33 cellular contexts compared by ENCODE assay signal in the genomic region with DNA sequence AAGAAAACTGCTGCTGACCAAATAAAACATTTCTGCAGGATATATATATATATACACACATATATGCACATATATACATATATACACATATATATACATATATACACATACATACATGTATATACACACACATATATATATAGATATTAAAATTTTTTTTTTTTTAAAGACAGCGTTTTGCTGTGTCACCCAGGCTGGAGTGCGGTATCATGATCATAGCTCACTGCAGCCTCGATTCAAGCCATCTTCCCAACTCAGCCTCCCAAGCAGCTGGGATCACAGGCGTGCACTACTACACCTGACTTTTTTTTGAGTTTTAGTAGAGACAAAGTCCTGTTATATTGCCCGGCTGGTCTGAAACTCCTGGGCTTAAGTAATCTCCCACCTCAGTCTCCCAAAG.
"Had no signal": no experiment of that assay in that cellular context is flagged by ENCODE, and none has a peak within 500 bp of the region (broad histone marks: within the 10 kb centered on the region; RNA-seq: fewer than 3 reads in every experiment).

No MANE protein-coding gene starts in this region.

- H3K9me3 ChIP-seq: adrenal gland, body of pancreas had no signal

- DNase-seq: activated CD4-positive, alpha-beta T cell treated with anti-CD3 and anti-CD28 coated beads, Interleukin-2, amount 10 ng/mL, durations not matched to agents 24 days and 14 days; activated CD4-positive, alpha-beta T cell treated with anti-CD3 and anti-CD28 coated beads, Interleukin-2, amount 50 U/mL, for 4 hours; activated CD8-positive, alpha-beta T cell treated with anti-CD3 and anti-CD28 coated beads for 36 hours; activated effector memory CD4-positive, alpha-beta T cell treated with anti-CD3 and anti-CD28 coated beads, Interleukin-2, amount 50 U/mL, for 16 hours; activated naive CD4-positive, alpha-beta T cell; activated naive CD4-positive, alpha-beta T cell treated with anti-CD3 and anti-CD28 coated beads, Interleukin-2, amount 50 U/mL, for 16 hours; activated naive CD8-positive, alpha-beta T cell treated with anti-CD3 and anti-CD28 coated beads, Interleukin-2, amount 10 ng/mL, durations not matched to agents 7 days and 5 days; activated T-cell treated with anti-CD3 and anti-CD28 coated beads, Interleukin-2, amount 50 U/mL, for 1 hour; activated T-cell treated with anti-CD3 and anti-CD28 coated beads, Interleukin-2, amount 50 U/mL, for 72 hours; adrenal gland; body of pancreas; caudate nucleus; cerebellar nuclear complex; Kasumi-1; KG1; MM.1S; MV-4-11; NCI-H1092; NCI-H1417; NCI-H146; NCI-H187; NCI-H2029 treated with DMSO at 0.1 percent for 48 hours; NCI-H2107; NCI-H2171 treated with DMSO at 0.1 percent for 48 hours; NCI-H226; NCI-H524 treated with DMSO at 0.1 percent for 48 hours; NK-92 treated with Interleukin-12 subunit alpha and Interleukin-12 subunit beta, amount 100 ng/mL, for 24 hours; PC-9; Right ventricle myocardium superior had no signal

- H3K27me3 Mint-ChIP-seq: activated CD4-positive, alpha-beta T cell treated with anti-CD3 and anti-CD28 coated beads, Interleukin-2, amount 10 ng/mL, durations not matched to agents 24 days and 14 days; activated CD8-positive, alpha-beta T cell treated with anti-CD3 and anti-CD28 coated beads for 36 hours; activated naive CD8-positive, alpha-beta T cell treated with anti-CD3 and anti-CD28 coated beads, Interleukin-2, amount 10 ng/mL, durations not matched to agents 7 days and 5 days; activated T-helper 17 cell treated with anti-CD3 and anti-CD28 coated beads, Interleukin-2, amount 50 U/mL, for 72 hours had no signal

- H3K36me3 ChIP-seq: adrenal gland had no signal

- H3K4me3 Mint-ChIP-seq: activated CD4-positive, alpha-beta T cell treated with anti-CD3 and anti-CD28 coated beads, Interleukin-2, amount 10 ng/mL, durations not matched to agents 24 days and 14 days; activated CD8-positive, alpha-beta T cell treated with anti-CD3 and anti-CD28 coated beads for 36 hours; activated naive CD8-positive, alpha-beta T cell treated with anti-CD3 and anti-CD28 coated beads, Interleukin-2, amount 10 ng/mL, durations not matched to agents 7 days and 5 days had no signal

- H3K9me3 Mint-ChIP-seq: activated CD4-positive, alpha-beta T cell treated with anti-CD3 and anti-CD28 coated beads, Interleukin-2, amount 10 ng/mL, durations not matched to agents 24 days and 14 days; activated CD8-positive, alpha-beta T cell treated with anti-CD3 and anti-CD28 coated beads for 36 hours; activated naive CD8-positive, alpha-beta T cell treated with anti-CD3 and anti-CD28 coated beads, Interleukin-2, amount 10 ng/mL, durations not matched to agents 7 days and 5 days; activated T-cell treated with anti-CD3 and anti-CD28 coated beads, Interleukin-2, amount 50 U/mL, for 72 hours; activated T-helper 17 cell treated with anti-CD3 and anti-CD28 coated beads, Interleukin-2, amount 50 U/mL, for 72 hours; T-helper 1 cell treated with Interleukin-12 subunit alpha and Interleukin-12 subunit beta and Interleukin-4 antibody, amounts not matched to agents 30 μg/mL and 1 μg/mL, for 36 hours; T-helper 2 cell treated with Interferon-gamma antibody and Interleukin-4, amounts not matched to agents 5 μg/mL and 100 μg/mL, for 36 hours had no signal

- H3K4me2 ChIP-seq: PC-9 had no signal

- H2AFZ ChIP-seq: PC-9 had no signal

- ATAC-seq: activated CD8-positive, alpha-beta T cell treated with anti-CD3 and anti-CD28 coated beads for 36 hours; activated T-cell treated with anti-CD3 and anti-CD28 coated beads, Interleukin-2, amount 50 U/mL, for 72 hours; activated T-helper 17 cell treated with anti-CD3 and anti-CD28 coated beads, Interleukin-2, amount 50 U/mL, for 72 hours; body of pancreas had no signal

- H3K4me3 ChIP-seq: adrenal gland, body of pancreas, PC-9 had no signal

- H3K27ac ChIP-seq: adrenal gland, body of pancreas, PC-9, RWPE1 had no signal

- H3K27ac Mint-ChIP-seq: activated CD4-positive, alpha-beta T cell treated with anti-CD3 and anti-CD28 coated beads, Interleukin-2, amount 10 ng/mL, durations not matched to agents 24 days and 14 days; activated CD8-positive, alpha-beta T cell treated with anti-CD3 and anti-CD28 coated beads for 36 hours; activated naive CD8-positive, alpha-beta T cell treated with anti-CD3 and anti-CD28 coated beads, Interleukin-2, amount 10 ng/mL, durations not matched to agents 7 days and 5 days; activated T-cell treated with anti-CD3 and anti-CD28 coated beads, Interleukin-2, amount 50 U/mL, for 72 hours; activated T-helper 17 cell treated with anti-CD3 and anti-CD28 coated beads, Interleukin-2, amount 50 U/mL, for 72 hours; T-helper 1 cell treated with Interleukin-12 subunit alpha and Interleukin-12 subunit beta and Interleukin-4 antibody, amounts not matched to agents 30 μg/mL and 1 μg/mL, for 36 hours; T-helper 2 cell treated with Interferon-gamma antibody and Interleukin-4, amounts not matched to agents 5 μg/mL and 100 μg/mL, for 36 hours had no signal

- H3K27me3 ChIP-seq: adrenal gland, body of pancreas had no signal
